ENCODE assay signal across 14 cellular contexts in the genomic region with DNA sequence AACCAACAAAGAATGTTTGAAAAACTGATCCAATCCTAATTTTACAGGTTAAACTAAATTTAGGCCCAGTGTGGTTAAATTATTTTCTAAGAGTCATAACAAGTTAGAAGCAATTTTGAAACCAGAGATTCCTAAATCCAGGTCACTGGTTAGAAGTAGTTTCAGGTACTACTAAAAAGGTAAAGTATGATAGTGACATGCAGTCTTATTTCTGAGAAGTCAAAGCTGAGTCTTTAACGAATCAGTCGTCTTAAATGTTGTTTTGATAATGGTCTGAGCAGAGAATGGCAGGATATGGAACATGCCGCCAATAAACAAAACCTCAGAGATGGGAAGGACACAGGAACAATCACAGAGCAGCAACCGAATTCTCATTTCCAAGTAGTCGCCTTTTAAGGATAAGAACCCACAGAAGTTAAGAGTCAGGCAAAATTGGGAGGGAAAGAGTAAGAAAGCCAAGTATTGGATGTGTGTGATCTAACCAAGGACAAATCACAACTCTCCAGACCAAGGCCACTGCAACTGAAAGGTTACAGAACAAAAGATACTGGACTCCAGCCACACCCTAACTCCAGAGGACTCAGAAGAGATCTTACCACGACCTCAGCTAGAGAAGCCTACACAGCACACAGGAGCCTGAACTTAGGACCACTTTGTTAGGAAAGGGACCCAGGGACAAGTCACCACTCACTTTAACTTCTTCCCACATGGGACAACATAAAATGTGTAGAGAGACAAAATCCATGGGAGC. TPM values are rescaled to one million over a fixed set of nuclear protein-coding genes. Genes with fewer than 3 reads are reported as not detected.
DNase-seq lines count a peak whose midpoint lies in the region; ATAC-seq and TF ChIP-seq lines count a peak whose summit lies in the region.
"Had no signal": no experiment of that assay in that cellular context is flagged by ENCODE, and none has a peak within 500 bp of the region (broad histone marks: within the 10 kb centered on the region; RNA-seq: fewer than 3 reads in every experiment).

No MANE protein-coding gene starts in this region.

- peak overlapping the region in 4 of 8 donors; percentile 6 to 54 (median 32) for H3K4me3 Mint-ChIP-seq in CD4-positive, alpha-beta memory T cell
- H3K4me3 Mint-ChIP-seq in central memory CD8-positive, alpha-beta T cell = no peak overlapping the region
- no peak overlapping the region for H3K4me3 Mint-ChIP-seq in T-helper 2 cell treated with Interferon-gamma antibody and Interleukin-4, amounts not matched to agents 5 μg/mL and 100 μg/mL, for 36 hours

- DNase-seq in CD4-positive, alpha-beta memory T cell = no peak
- no peak for DNase-seq in central memory CD8-positive, alpha-beta T cell (ENCODE audit: low spot score in 2 of 2)
- no peak for DNase-seq in mucosa of descending colon
- no peak for DNase-seq in central memory CD4-positive, alpha-beta T cell
- no peak for DNase-seq in T-helper 2 cell treated with Interferon-gamma antibody and Interleukin-4, amounts not matched to agents 5 μg/mL and 100 μg/mL, for 36 hours (ENCODE audit: low spot score)
- DNase-seq in Ammon's horn (ENCODE audit: low spot score) = no peak
- no peak for DNase-seq in NOMO-1 (lab: John Stamatoyannopoulos, UW; ENCODE audit: unreplicated experiment in 2 of 2)
- DNase-seq: brain microvascular endothelial cell, foreskin keratinocyte, NCI-H146, NCI-H510A, tibial artery had no signal

- peaks cover 0 to 5% of the 10 kb centered on the region in 2 donors for H3K9me3 ChIP-seq in CD4-positive, alpha-beta memory T cell (ENCODE audit: control insufficient read depth in 1 of 2, low read length in 2 of 2)
- H3K9me3 ChIP-seq in mucosa of descending colon = peaks cover 5% of the 10 kb centered on the region

- POLR2A ChIA-PET in CD4-positive, alpha-beta memory T cell (lab: Charles Lee; ENCODE audit: partially characterized antibody) = interaction anchor here (1.4 to 6.4 kb wide), 4 partner anchors 13 to 145 kb away, joined by 4 to 60 read pairs (median 18); a partner anchor contains a TSS

- TF ChIP-seq CTCF in mucosa of descending colon (IDR thresholded peaks at IDR 0.05) = no peak

- TF ChIP-seq POLR2A in GM18505 (IDR thresholded peaks at IDR 0.05; ENCODE audit: borderline replicate concordance, extremely low read depth, insufficient read depth, insufficient read length) = peak; percentile 34

- H3K27ac Mint-ChIP-seq in CD4-positive, alpha-beta memory T cell = peak overlapping the region; percentile 17 to 85 (median 64)
- H3K27ac Mint-ChIP-seq in central memory CD8-positive, alpha-beta T cell (ENCODE audit: low read depth) = peak overlapping the region; percentile 52
- H3K27ac Mint-ChIP-seq in T-helper 2 cell treated with Interferon-gamma antibody and Interleukin-4, amounts not matched to agents 5 μg/mL and 100 μg/mL, for 36 hours = no peak overlapping the region

- no peak overlapping the region for H3K27ac ChIP-seq in CD4-positive, alpha-beta memory T cell (ENCODE audit: low read depth, low read length)
- H3K27ac ChIP-seq: brain microvascular endothelial cell, foreskin keratinocyte, KMS-11, tibial artery had no signal

- peaks cover 53% of the 10 kb centered on the region for H3K4me1 ChIP-seq in CD4-positive, alpha-beta memory T cell (ENCODE audit: insufficient read depth, low read length)
- no peaks in the 10 kb centered on the region for H3K4me1 ChIP-seq in mucosa of descending colon (ENCODE audit: low read depth)
- H3K4me1 ChIP-seq: foreskin keratinocyte, tibial artery had no signal

- H3K36me3 Mint-ChIP-seq in CD4-positive, alpha-beta memory T cell = peaks cover 42 to 81% of the 10 kb centered on the region in 2 donors
- peaks cover 37% of the 10 kb centered on the region for H3K36me3 Mint-ChIP-seq in central memory CD8-positive, alpha-beta T cell (ENCODE audit: insufficient read depth)
- peaks cover 85% of the 10 kb centered on the region for H3K36me3 Mint-ChIP-seq in T-helper 2 cell treated with Interferon-gamma antibody and Interleukin-4, amounts not matched to agents 5 μg/mL and 100 μg/mL, for 36 hours (ENCODE audit: low read depth)

- intact Hi-C loops in CD4-positive, alpha-beta memory T cell (cut with micrococcal nuclease) = loop anchor here (2.0 kb wide), 1 partner anchor 19 kb away; a partner anchor contains a TSS
- intact Hi-C loops in mucosa of descending colon (cut with DNase I, micrococcal nuclease) = no loop called here

- no peak overlapping the region for H3K4me3 ChIP-seq in CD4-positive, alpha-beta memory T cell (ENCODE audit: low read length in 2 of 2)
- H3K4me3 ChIP-seq in mucosa of descending colon = no peak overlapping the region
- H3K4me3 ChIP-seq: tibial artery had no signal

- no peak for ATAC-seq in GM18505 (IDR thresholded peaks at IDR 0.05; ENCODE audit: unreplicated experiment)
- no peak for ATAC-seq in central memory CD8-positive, alpha-beta T cell (replicated peaks; ENCODE audit: extremely low read depth, poor library complexity, severe bottlenecking)
- ATAC-seq in mucosa of descending colon = peak; percentile 10
- ATAC-seq: foreskin keratinocyte had no signal

- no peaks in the 10 kb centered on the region for H3K27me3 Mint-ChIP-seq in CD4-positive, alpha-beta memory T cell
- H3K27me3 Mint-ChIP-seq in central memory CD8-positive, alpha-beta T cell = no peaks in the 10 kb centered on the region
- no peaks in the 10 kb centered on the region for H3K27me3 Mint-ChIP-seq in T-helper 2 cell treated with Interferon-gamma antibody and Interleukin-4, amounts not matched to agents 5 μg/mL and 100 μg/mL, for 36 hours (ENCODE audit: low read depth)

- H3K9me3 Mint-ChIP-seq in CD4-positive, alpha-beta memory T cell = peaks cover 2 to 16% (median 10%) of the 10 kb centered on the region in 8 donors
- H3K9me3 Mint-ChIP-seq in central memory CD8-positive, alpha-beta T cell = no peaks in the 10 kb centered on the region
- peaks cover 17% of the 10 kb centered on the region for H3K9me3 Mint-ChIP-seq in T-helper 2 cell treated with Interferon-gamma antibody and Interleukin-4, amounts not matched to agents 5 μg/mL and 100 μg/mL, for 36 hours

- H3K27me3 ChIP-seq in CD4-positive, alpha-beta memory T cell (ENCODE audit: insufficient read depth, low read length) = no peaks in the 10 kb centered on the region
- H3K27me3 ChIP-seq: brain microvascular endothelial cell, foreskin keratinocyte, tibial artery had no signal

- peaks cover 23% of the 10 kb centered on the region for H3K36me3 ChIP-seq in CD4-positive, alpha-beta memory T cell (ENCODE audit: insufficient read depth, low read length)
- H3K36me3 ChIP-seq in mucosa of descending colon (ENCODE audit: low read depth) = no peaks in the 10 kb centered on the region

- H3K4me1 Mint-ChIP-seq in CD4-positive, alpha-beta memory T cell = peaks cover 45 to 67% (median 59%) of the 10 kb centered on the region in 4 donors
- peaks cover 53% of the 10 kb centered on the region for H3K4me1 Mint-ChIP-seq in central memory CD8-positive, alpha-beta T cell
- H3K4me1 Mint-ChIP-seq in T-helper 2 cell treated with Interferon-gamma antibody and Interleukin-4, amounts not matched to agents 5 μg/mL and 100 μg/mL, for 36 hours (ENCODE audit: low read depth) = peaks cover 23% of the 10 kb centered on the region

- CTCF ChIA-PET in CD4-positive, alpha-beta memory T cell (lab: Charles Lee; ENCODE audit: partially characterized antibody) = interaction anchor here (0.6 to 2.0 kb wide), 3 partner anchors 19 to 273 kb away, joined by 3 to 8 read pairs (median 4); a partner anchor contains a TSS

RNA-seq across cellular contexts. Expression of a gene that starts 19.7 kb away (rescaled TPM):
- 100 to 1,000 TPM; 103 to 105 TPM for total RNA-seq in CD4-positive, alpha-beta memory T cell
- polyA plus RNA-seq in CD4-positive, alpha-beta memory T cell = 10 to 100 TPM; 81.3 to 90.4 TPM
- 10 to 100 TPM; 13.8 to 17.5 (median 17.1) TPM for total RNA-seq in mucosa of descending colon

RNA-seq across cellular contexts. Expression of a gene that starts 47.6 kb away (rescaled TPM):
- 100 to 1,000 TPM; 173 to 183 TPM for total RNA-seq in CD4-positive, alpha-beta memory T cell
- polyA plus RNA-seq in CD4-positive, alpha-beta memory T cell = 10 to 100 TPM; 13.2 to 28.5 TPM
- total RNA-seq in mucosa of descending colon = 10 to 100 TPM; 48.4 to 94.5 (median 91.9) TPM

Comparison
In these comparisons a context has a peak if more than half of its experiments do, and no peak if none do; other contexts are left out.
1. RNA of a gene that starts 19.7 kb away (total RNA-seq): 103 to 105 TPM in CD4-positive, alpha-beta memory T cell; 13.8 to 17.5 TPM in mucosa of descending colon; every median in the first group is over 4 times any median in the second.